Comparison of ENCODE assay signal across 10 cellular contexts in the genomic region with DNA sequence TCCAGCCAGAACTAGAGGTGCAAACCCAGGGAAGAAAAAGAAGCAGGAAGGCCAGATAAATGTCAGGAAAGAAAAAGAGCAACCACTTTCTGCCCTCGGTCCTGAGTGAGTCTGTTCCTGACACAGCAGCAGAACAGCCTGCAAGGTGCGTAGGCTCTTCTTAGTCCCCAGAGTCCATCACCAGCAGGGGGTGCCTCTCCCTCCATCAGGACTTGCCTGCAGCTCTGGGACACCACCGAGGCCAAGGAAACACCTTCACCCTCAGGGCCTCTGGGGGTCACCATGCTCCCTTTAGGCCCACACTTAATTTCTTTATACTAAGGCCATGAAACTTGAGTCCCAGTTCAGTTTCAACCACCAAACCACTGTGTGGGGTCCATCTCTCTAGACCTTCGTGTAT. TPM values are rescaled to one million over a fixed set of nuclear protein-coding genes. Genes with fewer than 3 reads are reported as not detected.
DNase-seq lines count a peak whose midpoint lies in the region; ATAC-seq, FAIRE-seq and TF ChIP-seq lines count a peak whose summit lies in the region.
"Had no signal": no experiment of that assay in that cellular context is flagged by ENCODE, and none has a peak within 500 bp of the region (broad histone marks: within the 10 kb centered on the region; RNA-seq: fewer than 3 reads in every experiment).

No MANE protein-coding gene starts in this region.

- no peak overlapping the region for H3K14ac ChIP-seq in H1 (ENCODE audit: insufficient read length)

- no peak overlapping the region for H2BK5ac ChIP-seq in H1 (ENCODE audit: low read depth, low read length)

- H4K20me1 ChIP-seq in Karpas-422 (ENCODE audit: insufficient read depth, low read depth, low read length) (no peaks in the 10 kb centered on the region), H1 (replicated peaks in 1 of 2; ENCODE audit: control insufficient read depth in 1 of 2, insufficient read depth in 2 of 2, low read length in 2 of 2) (peaks cover 3 to 4% of the 10 kb centered on the region in 2 experiments)

- H3K4me1 ChIP-seq in Karpas-422 (ENCODE audit: low read length): no peaks in the 10 kb centered on the region
- peaks cover 3 to 10% (median 8%) of the 10 kb centered on the region in 4 experiments; a peak in 6 of 7 replicates for H3K4me1 ChIP-seq in H1 (replicated peaks in 1 of 4; ENCODE audit: control insufficient read depth in 3 of 4, insufficient read depth in 4 of 4, low read length in 3 of 4)
- H3K4me1 ChIP-seq in heart right ventricle: peaks cover 0 to 28% (median 10%) of the 10 kb centered on the region in 9 donors

- TF ChIP-seq CTCF in H1 (IDR thresholded peaks at IDR 0.05; ENCODE audit: control extremely low read depth in 1 of 3, insufficient read depth in 1 of 3, low read depth in 1 of 3, low read length in 3 of 3) (peak; percentile 80 to 94 (median 83)), heart right ventricle (IDR thresholded peaks at IDR 0.05) (peak in 1 of 9 donors; percentile 26)

- no peak overlapping the region for H4K91ac ChIP-seq in H1 (replicated peaks; ENCODE audit: insufficient read length, low read length)

- WGBS in H1 (ENCODE audit: extremely low coverage in 1 of 2, insufficient coverage in 1 of 2, insufficient read length in 1 of 2, insufficient replicate concordance in 2 of 2, low coverage in 1 of 2, low lambda C conversion rate in 2 of 2, missing lambda C conversion rate in 1 of 2), 2 experiments: 73% methylated on average over 4 of the region's 4 CpGs; no CpG with 5 or more reads in 1 of the 2 experiments
- 53 to 57% methylated on average over 4 of the region's 4 CpGs for whole genome bisulfite sequencing in heart right ventricle, 2 donors

- no peak overlapping the region for H2BK12ac ChIP-seq in H1 (ENCODE audit: low read depth, low read length)

- no peak overlapping the region for H3K4me3 ChIP-seq in Karpas-422 (ENCODE audit: low read length)
- no peak overlapping the region for H3K4me3 ChIP-seq in H1 (ENCODE audit: extremely low read depth in 1 of 4, insufficient read depth in 2 of 4, low read depth in 3 of 4, low read length in 4 of 4)
- H3K4me3 ChIP-seq in heart right ventricle: no peak overlapping the region

- no peak overlapping the region for H3K4me2 ChIP-seq in Karpas-422 (ENCODE audit: low read depth, low read length, poor library complexity, severe bottlenecking)
- no peak overlapping the region for H3K4me2 ChIP-seq in H1 (ENCODE audit: insufficient read depth in 1 of 2, low read depth in 2 of 2, low read length in 2 of 2)

- no peak overlapping the region for H3K56ac ChIP-seq in H1 (replicated peaks; ENCODE audit: insufficient read length, low read depth, low read length)

- H2BK15ac ChIP-seq in H1 (ENCODE audit: low read length): no peak overlapping the region

- no peak for TF ChIP-seq POLR2A in H1 (IDR thresholded peaks at IDR 0.05; ENCODE audit: control extremely low read depth in 1 of 2, low read depth in 2 of 2, low read length in 2 of 2)

- H2AFZ ChIP-seq in Karpas-422 (ENCODE audit: low read length) (no peak overlapping the region), H1 (ENCODE audit: low read length) (no peak overlapping the region)

- H3K23me2 ChIP-seq in H1 (ENCODE audit: low read depth, low read length): peaks cover 6% of the 10 kb centered on the region; the same call in 1 of the 2 replicates

- H3K9me3 ChIP-seq in Karpas-422 (ENCODE audit: low read length): no peaks in the 10 kb centered on the region
- no peaks in the 10 kb centered on the region for H3K9me3 ChIP-seq in H1 (ENCODE audit: insufficient read depth in 2 of 2, low read depth in 1 of 2, low read length in 1 of 2)
- H3K9me3 ChIP-seq in heart right ventricle: no peaks in the 10 kb centered on the region

- H3K79me2 ChIP-seq in Karpas-422 (ENCODE audit: low read length) (no peaks in the 10 kb centered on the region), H1 (ENCODE audit: control insufficient read depth in 1 of 2, insufficient read depth in 2 of 2, low read length in 2 of 2) (no peaks in the 10 kb centered on the region)

- H2BK120ac ChIP-seq in H1 (replicated peaks; ENCODE audit: low read depth, low read length): no peak overlapping the region

- H2BK20ac ChIP-seq in H1 (ENCODE audit: low read length): no peak overlapping the region

- H3K9me2 ChIP-seq in Karpas-422 (replicated peaks; ENCODE audit: insufficient read depth, low read length): no peaks in the 10 kb centered on the region

- H3K79me1 ChIP-seq in H1 (ENCODE audit: low read depth, low read length): no peaks in the 10 kb centered on the region

- no peak overlapping the region for H3K23ac ChIP-seq in H1 (ENCODE audit: insufficient read length)

- H3K27ac ChIP-seq in Karpas-422 (ENCODE audit: low read length): no peak overlapping the region
- no peak overlapping the region for H3K27ac ChIP-seq in H1 (ENCODE audit: low read depth, low read length)
- H3K27ac ChIP-seq in heart right ventricle: no peak overlapping the region

- H3K9ac ChIP-seq in Karpas-422 (ENCODE audit: low read length) (no peak overlapping the region), H1 (replicated peaks in 1 of 4; ENCODE audit: extremely low read depth in 1 of 4, low read depth in 3 of 4, low read length in 3 of 4) (no peak overlapping the region)

- TF ChIP-seq RAD21 in H1 (IDR thresholded peaks at IDR 0.05 in 1 of 2, conservative IDR thresholded peaks at IDR 0.05 in 1 of 2; ENCODE audit: low read depth in 2 of 2, low read length in 2 of 2): peak; percentile 71 to 85

- no peak overlapping the region for H3K18ac ChIP-seq in H1 (ENCODE audit: extremely low read depth, low read length)

- CTCF ChIA-PET in H1 (lab: Charles Lee; ENCODE audit: partially characterized antibody): interaction anchor here (1.0 to 24.6 kb wide), 13 partner anchors 16 to 208 kb away, joined by 3 to 361 read pairs (median 6); no protein-coding TSS in a partner anchor

- POLR2A ChIA-PET in H1 (lab: Charles Lee; ENCODE audit: partially characterized antibody): interaction anchor here (0.5 to 2.3 kb wide), 3 partner anchors 16 to 115 kb away, joined by 4 to 5 read pairs (median 4); no protein-coding TSS in a partner anchor

- no peak overlapping the region for H4K5ac ChIP-seq in H1 (ENCODE audit: insufficient read length, low read depth, low read length)

- peak; percentile 55 for DNase-seq in activated CD8-positive, alpha-beta memory T cell treated with anti-CD3 and anti-CD28 coated beads, Interleukin-2, amount 50 U/mL, for 48 hours
- DNase-seq in activated CD8-positive, alpha-beta memory T cell treated with anti-CD3 and anti-CD28 coated beads, Interleukin-2, amount 50 U/mL, for 4 hours: no peak
- DNase-seq in Karpas-422 (peak; percentile 82), H1 (ENCODE audit: low read depth in 1 of 2, low spot score in 2 of 2) (peak; percentile 57 to 81), heart right ventricle (no peak)
- peak; percentile 12 to 15 for DNase-seq in stimulated activated CD8-positive, alpha-beta memory T cell treated with anti-CD3 and anti-CD28 coated beads, Interleukin-15, amount 100 ng/mL, for 48 hours (ENCODE audit: low read depth in 2 of 2)
- DNase-seq: T1000 had no signal

- no peaks in the 10 kb centered on the region for H3K36me3 ChIP-seq in Karpas-422 (ENCODE audit: insufficient read depth, low read length)
- no peaks in the 10 kb centered on the region for H3K36me3 ChIP-seq in H1 (ENCODE audit: control insufficient read depth in 2 of 4, insufficient read depth in 4 of 4, low read length in 3 of 4)
- H3K36me3 ChIP-seq in heart right ventricle: no peaks in the 10 kb centered on the region

- FAIRE-seq in H1 (lab: Jason Lieb, UNC): peak; percentile 63
- FAIRE-seq: G401.6 had no signal

- no peak for ATAC-seq in HG03469 (IDR thresholded peaks at IDR 0.05; ENCODE audit: unreplicated experiment)
- ATAC-seq in heart right ventricle: no peak
- ATAC-seq in HG02678 (IDR thresholded peaks at IDR 0.05; ENCODE audit: unreplicated experiment): no peak

- H3K27me3 ChIP-seq in Karpas-422 (ENCODE audit: low read length) (no peaks in the 10 kb centered on the region), H1 (replicated peaks in 1 of 4; ENCODE audit: control insufficient read depth in 3 of 4, extremely low read depth in 1 of 4, insufficient read depth in 3 of 4, low read length in 3 of 4) (peaks cover 0 to 8% (median 3%) of the 10 kb centered on the region in 4 experiments; a peak in 4 of 7 replicates), heart right ventricle (peaks cover 0 to 30% (median 0%) of the 10 kb centered on the region in 7 donors)

- intact Hi-C loops in heart right ventricle (cut with DNase I): loop anchor here in 2 of 10 donors (5.0 kb wide), 2 partner anchors 40 to 50 kb away; no protein-coding TSS in a partner anchor

- H4K8ac ChIP-seq in H1 (ENCODE audit: extremely low read depth, insufficient read depth, low read length): no peak overlapping the region

- no peak for TF ChIP-seq EP300 in H1 (IDR thresholded peaks at IDR 0.05; ENCODE audit: borderline replicate concordance in 1 of 2, low read depth in 2 of 2, low read length in 2 of 2)

- H2AK5ac ChIP-seq in H1 (ENCODE audit: low read depth, low read length): no peak overlapping the region

- H3K4ac ChIP-seq in H1 (replicated peaks; ENCODE audit: insufficient read length, low read depth, low read length): no peak overlapping the region

TF ChIP-seq in H1, 55 proteins besides CTCF, POLR2A, EP300 and RAD21:
- TF ChIP-seq CTBP2 (IDR thresholded peaks at IDR 0.05; ENCODE audit: borderline replicate concordance, insufficient read depth, insufficient read length, low read length) (no peak), TBP (IDR thresholded peaks at IDR 0.05; ENCODE audit: low read depth, low read length) (peak; percentile 78)
TF ChIP-seq in H1: peak in this region for 1.

RNA-seq across cellular contexts. Expression of a gene that starts 43.7 kb away (rescaled TPM):
- total RNA-seq in Karpas-422 (2014; rRNA removed; shearing (Covaris generic); ENCODE audit: low replicate concordance): 0.75 and 2.2 TPM in 2 replicates
- total RNA-seq in H1 (2021; fragmentation: NEBNext Ultra II Directional; extraction: Animal tissue kit (Norgen Biotek cat#: 25700)): 10.4 and 15.2 TPM in 2 replicates
- polyA plus RNA-seq in H1 (2011; rRNA removed) (5.0 and 6.9 TPM in 2 replicates), heart right ventricle (10 to 100 TPM in 1 of 2 donors, 1 to 10 TPM in 1; 1.9 to 24.1 TPM)
- 5.6 TPM for polyA plus RNA-seq in H1 (2011; cell fraction: cytosol; rRNA removed)
- polyA plus RNA-seq in H1 (2011; cell fraction: nucleus; rRNA removed): 16.2 TPM
- polyA plus RNA-seq in H1 (2012, experiment 1 of 2): 5.0 to 6.4 TPM (median 6.1 TPM) in 4 replicates
- 3.0 TPM for polyA plus RNA-seq in H1 (2012, experiment 2 of 2)
- 12.9 TPM for polyA plus RNA-seq in H1 (2013, experiment 1 of 2)
- 12.7 TPM for polyA plus RNA-seq in H1 (2013, experiment 2 of 2)
- 9.3 and 10.2 TPM in 2 replicates for polyA minus RNA-seq in H1 (2011; rRNA and poly(A)+ RNA removed)
- polyA minus RNA-seq in H1 (2011; cell fraction: cytosol; rRNA and poly(A)+ RNA removed): 4.8 TPM
- 14.8 TPM for polyA minus RNA-seq in H1 (2011; cell fraction: nucleus; rRNA and poly(A)+ RNA removed)
- total RNA-seq in heart right ventricle: 10 to 100 TPM in 5 of 10 donors, 1 to 10 TPM in 5; 5.2 to 16.3 (median 9.2) TPM

Comparison
In these comparisons a context has a peak if more than half of its experiments do, and no peak if none do; other contexts are left out.
1. DNase-seq: peak in activated CD8-positive, alpha-beta memory T cell treated with anti-CD3 and anti-CD28 coated beads, Interleukin-2, amount 50 U/mL, for 48 hours (single experiment), Karpas-422 (single experiment), H1 (2 of 2) and stimulated activated CD8-positive, alpha-beta memory T cell treated with anti-CD3 and anti-CD28 coated beads, Interleukin-15, amount 100 ng/mL, for 48 hours (2 of 2); none in activated CD8-positive, alpha-beta memory T cell treated with anti-CD3 and anti-CD28 coated beads, Interleukin-2, amount 50 U/mL, for 4 hours (single experiment) and heart right ventricle (0 of 2).